ENCODE assay signal across 24 cellular contexts in genomic region chr14:57412341-57412740, GRCh38. TPM values are rescaled to one million over a fixed set of nuclear protein-coding genes. Genes with fewer than 3 reads are reported as not detected.
A peak's percentile ranks its signal among the peaks of the same experiment; 100 is the strongest.
DNase-seq lines count a peak whose midpoint lies in the region; ATAC-seq, FAIRE-seq and TF ChIP-seq lines count a peak whose summit lies in the region.
"Had no signal": no experiment of that assay in that cellular context is flagged by ENCODE, and none has a peak within 500 bp of the region (broad histone marks: within the 10 kb centered on the region; RNA-seq: fewer than 3 reads in every experiment).

No MANE protein-coding gene starts in this region.

- WGBS in neuronal stem cell (ENCODE audit: extremely low coverage in 2 of 2, insufficient read length in 2 of 2, insufficient replicate concordance in 1 of 2), 2 donors: no CpG with 5 or more reads among the region's 2 CpGs

- no peak overlapping the region for H3K27ac ChIP-seq in CD4-positive, alpha-beta T cell (ENCODE audit: low read depth, low read length)
- H3K27ac ChIP-seq in neuronal stem cell (replicated peaks; ENCODE audit: low read length) (no peak overlapping the region), colonic mucosa (no peak overlapping the region)
- H3K27ac ChIP-seq: GM23248, HL-60 had no signal

- H2BK120ac ChIP-seq in neuronal stem cell (ENCODE audit: low read depth, low read length): no peak overlapping the region

- H3K27me3 Mint-ChIP-seq in CD4-positive, alpha-beta T cell: no peaks in the 10 kb centered on the region
- no peaks in the 10 kb centered on the region for H3K27me3 Mint-ChIP-seq in activated T-helper 2 cell treated with anti-CD3 and anti-CD28 coated beads, Interferon-gamma antibody, Interleukin-2, Interleukin-4, amounts not matched to agents 10 μg/mL and 5 μg/mL and 100 μg/mL, durations not matched to agents 14 hours and 24 hours and 36 hours (ENCODE audit: low read depth)
- H3K27me3 Mint-ChIP-seq: CD8-positive, alpha-beta memory T cell had no signal

- H3K36me3 Mint-ChIP-seq in CD4-positive, alpha-beta T cell (ENCODE audit: low read depth): peaks cover 40% of the 10 kb centered on the region
- H3K36me3 Mint-ChIP-seq in activated T-helper 2 cell treated with anti-CD3 and anti-CD28 coated beads, Interferon-gamma antibody, Interleukin-2, Interleukin-4, amounts not matched to agents 10 μg/mL and 5 μg/mL and 100 μg/mL, durations not matched to agents 14 hours and 24 hours and 36 hours (ENCODE audit: low read depth): peaks cover 39% of the 10 kb centered on the region

- intact Hi-C loops in CD4-positive, alpha-beta T cell (cut with DNase I, micrococcal nuclease): no loop called here
- intact Hi-C loops in activated T-helper 2 cell treated with anti-CD3 and anti-CD28 coated beads, Interferon-gamma antibody, Interleukin-2, Interleukin-4, amounts not matched to agents 10 μg/mL and 5 μg/mL and 100 μg/mL, durations not matched to agents 14 hours and 24 hours and 36 hours (cut with micrococcal nuclease): no loop called here
- intact Hi-C loops in colonic mucosa (cut with DNase I): no loop called here

- H3K4ac ChIP-seq in neuronal stem cell (ENCODE audit: low read length): no peak overlapping the region

- peaks cover 3 to 38% of the 10 kb centered on the region in 2 donors for H3K36me3 ChIP-seq in neuronal stem cell (replicated peaks in 1 of 2; ENCODE audit: control insufficient read depth in 2 of 2, insufficient read depth in 2 of 2, low read length in 2 of 2)
- H3K36me3 ChIP-seq in colonic mucosa: no peaks in the 10 kb centered on the region

- H3K14ac ChIP-seq in neuronal stem cell (ENCODE audit: low read length): no peak overlapping the region

- no peak overlapping the region for H3K23ac ChIP-seq in neuronal stem cell (ENCODE audit: low read depth, low read length, poor library complexity)

- no peak overlapping the region for H2AK5ac ChIP-seq in neuronal stem cell (ENCODE audit: low read depth, low read length)

- H2BK12ac ChIP-seq in neuronal stem cell (ENCODE audit: low read length): no peak overlapping the region

- no peaks in the 10 kb centered on the region for H3K27me3 ChIP-seq in CD4-positive, alpha-beta T cell (ENCODE audit: control insufficient read depth, insufficient read depth, low read length)
- no peaks in the 10 kb centered on the region for H3K27me3 ChIP-seq in neuronal stem cell (ENCODE audit: control insufficient read depth in 3 of 3, insufficient read depth in 3 of 3, low read depth in 1 of 3, low read length in 3 of 3)
- H3K27me3 ChIP-seq in colonic mucosa: no peaks in the 10 kb centered on the region
- H3K27me3 ChIP-seq: BE2C had no signal

- H3K18ac ChIP-seq in neuronal stem cell (ENCODE audit: low read length): no peak overlapping the region

- peak overlapping the region; percentile 1 for H3K27ac Mint-ChIP-seq in CD4-positive, alpha-beta T cell
- peak overlapping the region; percentile 44 for H3K27ac Mint-ChIP-seq in activated T-helper 2 cell treated with anti-CD3 and anti-CD28 coated beads, Interferon-gamma antibody, Interleukin-2, Interleukin-4, amounts not matched to agents 10 μg/mL and 5 μg/mL and 100 μg/mL, durations not matched to agents 14 hours and 24 hours and 36 hours
- H3K27ac Mint-ChIP-seq: HFFc6 had no signal

- H3K9ac ChIP-seq in neuronal stem cell (ENCODE audit: low read depth, low read length, poor library complexity) (no peak overlapping the region), colonic mucosa (ENCODE audit: low read depth in 2 of 2, low read length in 2 of 2) (no peak overlapping the region)
- H3K9ac ChIP-seq: GM23248 had no signal

- CTCF ChIA-PET in CD4-positive, alpha-beta T cell (lab: Charles Lee): no interaction called here

- no peak overlapping the region for H4K91ac ChIP-seq in neuronal stem cell (ENCODE audit: low read depth, low read length, poor library complexity)

- H3K4me3 Mint-ChIP-seq in CD4-positive, alpha-beta T cell: no peak overlapping the region
- H3K4me3 Mint-ChIP-seq in activated T-helper 2 cell treated with anti-CD3 and anti-CD28 coated beads, Interferon-gamma antibody, Interleukin-2, Interleukin-4, amounts not matched to agents 10 μg/mL and 5 μg/mL and 100 μg/mL, durations not matched to agents 14 hours and 24 hours and 36 hours (ENCODE audit: low read depth): no peak overlapping the region
- H3K4me3 Mint-ChIP-seq: CD8-positive, alpha-beta memory T cell; HFFc6 had no signal

- peak; percentile 14 for FAIRE-seq in GM19239 (lab: Jason Lieb, UNC)
- FAIRE-seq: A204.1, GM12878, K562 had no signal

- no peak for ATAC-seq in CD4-positive, alpha-beta T cell (ENCODE audit: poor library complexity)
- ATAC-seq: GM12878, K562 had no signal

- no peak overlapping the region for H2AFZ ChIP-seq in neuronal stem cell (ENCODE audit: low read length)
- H2AFZ ChIP-seq: GM23248 had no signal

- POLR2A ChIA-PET in CD4-positive, alpha-beta T cell (lab: Charles Lee): interaction anchor here (1.7 kb wide), 1 partner anchor 22 kb away, joined by 4 read pairs; the partner anchor contains the start of gene NAA30

- no peak for TF ChIP-seq CTCF in CD4-positive, alpha-beta T cell (IDR thresholded peaks at IDR 0.05)
- no peak for TF ChIP-seq CTCF in colonic mucosa (IDR thresholded peaks at IDR 0.05)

- H3K4me2 ChIP-seq in neuronal stem cell (ENCODE audit: insufficient read depth, low read length, poor library complexity, severe bottlenecking): peak overlapping the region; percentile 0

- H2BK5ac ChIP-seq in neuronal stem cell (ENCODE audit: low read length): no peak overlapping the region

- H4K8ac ChIP-seq in neuronal stem cell (ENCODE audit: low read depth, low read length): no peak overlapping the region

- H3K79me1 ChIP-seq in neuronal stem cell (ENCODE audit: low read depth, low read length): no peaks in the 10 kb centered on the region

- H3K4me1 ChIP-seq in neuronal stem cell (ENCODE audit: control insufficient read depth in 2 of 2, insufficient read depth in 1 of 2, low read depth in 1 of 2, low read length in 2 of 2): no peaks in the 10 kb centered on the region
- H3K4me1 ChIP-seq in colonic mucosa: no peaks in the 10 kb centered on the region
- H3K4me1 ChIP-seq: BE2C, HAP-1 had no signal

- no peaks in the 10 kb centered on the region for H3K9me3 ChIP-seq in CD4-positive, alpha-beta T cell (ENCODE audit: control insufficient read depth, low read length)
- H3K9me3 ChIP-seq in neuronal stem cell (replicated peaks in 1 of 2; ENCODE audit: control insufficient read depth in 2 of 2, insufficient read depth in 1 of 2, low read depth in 1 of 2, low read length in 2 of 2) (no peaks in the 10 kb centered on the region), colonic mucosa (no peaks in the 10 kb centered on the region)
- H3K9me3 ChIP-seq: BE2C, HAP-1 had no signal

- H3K4me3 ChIP-seq in neuronal stem cell (ENCODE audit: low read length in 2 of 2) (no peak overlapping the region), colonic mucosa (no peak overlapping the region)
- H3K4me3 ChIP-seq: GM12878, GM23248, HAP-1, K562 had no signal

- no peak overlapping the region for H2BK15ac ChIP-seq in neuronal stem cell (ENCODE audit: low read length)

- H3K9me3 Mint-ChIP-seq in CD4-positive, alpha-beta T cell: no peaks in the 10 kb centered on the region
- no peaks in the 10 kb centered on the region for H3K9me3 Mint-ChIP-seq in activated T-helper 2 cell treated with anti-CD3 and anti-CD28 coated beads, Interferon-gamma antibody, Interleukin-2, Interleukin-4, amounts not matched to agents 10 μg/mL and 5 μg/mL and 100 μg/mL, durations not matched to agents 14 hours and 24 hours and 36 hours
- H3K9me3 Mint-ChIP-seq: CD8-positive, alpha-beta memory T cell; HFFc6 had no signal

- no peak for DNase-seq in CD4-positive, alpha-beta T cell
- DNase-seq in GM19239 (ENCODE audit: insufficient read length, low spot score) (no peak), neuronal stem cell (ENCODE audit: low spot score) (no peak), NCI-H1694 treated with DMSO at 0.1 percent for 48 hours (lab: John Stamatoyannopoulos, UW) (no peak), activated gamma-delta T cell (lab: John Stamatoyannopoulos, UW) (no peak), colonic mucosa (no peak)
- no peak for DNase-seq in activated T-helper 2 cell treated with anti-CD3 and anti-CD28 coated beads, Interferon-gamma antibody, Interleukin-2, Interleukin-4, amounts not matched to agents 10 μg/mL and 5 μg/mL and 100 μg/mL, durations not matched to agents 14 hours and 24 hours and 36 hours (ENCODE audit: low spot score)
- DNase-seq: ACHN; BE2C; C1 segment of cervical spinal cord; CD8-positive, alpha-beta memory T cell; COR-L47; DMS 273 treated with DMSO at 0.1 percent for 48 hours; DMS53; DND-41; EL; GM23248; HFFc6; IMR-90 had no signal

- peaks cover 26% of the 10 kb centered on the region for H3K4me1 Mint-ChIP-seq in CD4-positive, alpha-beta T cell (ENCODE audit: low read depth)
- H3K4me1 Mint-ChIP-seq in activated T-helper 2 cell treated with anti-CD3 and anti-CD28 coated beads, Interferon-gamma antibody, Interleukin-2, Interleukin-4, amounts not matched to agents 10 μg/mL and 5 μg/mL and 100 μg/mL, durations not matched to agents 14 hours and 24 hours and 36 hours (ENCODE audit: low read depth): peaks cover 12% of the 10 kb centered on the region

RNA-seq across cellular contexts. Expression of gene NAA30, which starts 22.0 kb away (rescaled TPM):
- 10 to 100 TPM; 25.8 to 27.7 TPM for total RNA-seq in CD4-positive, alpha-beta T cell
- total RNA-seq in activated T-helper 2 cell treated with anti-CD3 and anti-CD28 coated beads, Interferon-gamma antibody, Interleukin-2, Interleukin-4, amounts not matched to agents 10 μg/mL and 5 μg/mL and 100 μg/mL, durations not matched to agents 14 hours and 24 hours and 36 hours: 16.8 and 17.8 TPM in 2 replicates
- 15.0 TPM for polyA plus RNA-seq in neuronal stem cell (2013, experiment 1 of 2)
- 16.4 TPM for polyA plus RNA-seq in neuronal stem cell (2013, experiment 2 of 2)
- total RNA-seq in colonic mucosa: 10 to 100 TPM; 16.6 to 21.4 TPM
